Comparison of ENCODE assay signal across 1 cellular context in genomic region chr15:39179980-39180379, GRCh38.
TF ChIP-seq lines count a peak whose summit lies in the region.

No MANE protein-coding gene starts in this region.

TF ChIP-seq in endothelial cell of umbilical vein, 7 proteins besides CTCF, POLR2A, EP300 and RAD21 (continued from another document):
- TF ChIP-seq POLR2AphosphoS5 (IDR thresholded peaks at IDR 0.05; ENCODE audit: insufficient read depth, low read depth, low read length) (no peak), EZH2 (IDR thresholded peaks at IDR 0.05; ENCODE audit: borderline replicate concordance, low read depth, low read length, severe bottlenecking) (no peak)
